Comparison of ENCODE assay signal across 8 cellular contexts in genomic region chr6:30877419-30878262, GRCh38. TPM values are rescaled to one million over a fixed set of nuclear protein-coding genes. Genes with fewer than 3 reads are reported as not detected.
DNase-seq lines count a peak whose midpoint lies in the region; ATAC-seq and TF ChIP-seq lines count a peak whose summit lies in the region.

No MANE protein-coding gene starts in this region.

- no peaks in the 10 kb centered on the region for H3K79me2 ChIP-seq in OCI-LY1 (ENCODE audit: insufficient read depth, low read length)

- DNase-seq in Calu3 (peak; percentile 97), HUDEP-2 (lab: John Stamatoyannopoulos, UW; ENCODE audit: unreplicated experiment in 76 of 76) (peak in 72 of 76 experiments; percentile 20 to 85 (median 70)), activated T-cell treated with anti-CD3 and anti-CD28 coated beads for 24 hours (ENCODE audit: low read depth) (peak; percentile 62), epithelial cell of prostate (ENCODE audit: low read depth, low spot score) (no peak)
- DNase-seq in stimulated activated CD8-positive, alpha-beta memory T cell treated with anti-CD3 and anti-CD28 coated beads, Interleukin-4, amount 100 ng/mL, for 24 hours (ENCODE audit: low read depth): peak; percentile 53

- H3K36me3 ChIP-seq in OCI-LY1 (ENCODE audit: insufficient read depth, low read length) (no peaks in the 10 kb centered on the region), muscle layer of colon (ENCODE audit: insufficient read depth, low read length) (no peaks in the 10 kb centered on the region)

- peaks cover 58% of the 10 kb centered on the region for H3K4me1 Mint-ChIP-seq in Calu3 (ENCODE audit: low read depth, unreplicated experiment)

- H3K9ac ChIP-seq in OCI-LY1 (ENCODE audit: low read length): no peak overlapping the region; the same call in 1 of the 2 replicates
- peak overlapping the region; percentile 18 for H3K9ac ChIP-seq in muscle layer of colon (ENCODE audit: low read length)

- peaks cover 24% of the 10 kb centered on the region for H3K4me1 ChIP-seq in OCI-LY1 (ENCODE audit: insufficient read depth, low read length, severe bottlenecking)
- H3K4me1 ChIP-seq in muscle layer of colon (ENCODE audit: insufficient read depth, low read length): peaks cover 14% of the 10 kb centered on the region

- ATAC-seq in GM18519 (IDR thresholded peaks at IDR 0.05; ENCODE audit: low FRiP score, unreplicated experiment): no peak

- H3K27me3 ChIP-seq in OCI-LY1 (ENCODE audit: insufficient read depth, low read length): no peaks in the 10 kb centered on the region
- no peaks in the 10 kb centered on the region for H3K27me3 ChIP-seq in muscle layer of colon (ENCODE audit: control insufficient read depth in 1 of 2, insufficient read depth in 2 of 2, low read length in 2 of 2)

- no peak overlapping the region for H3K4me3 ChIP-seq in OCI-LY1 (ENCODE audit: low read depth, low read length, poor library complexity, severe bottlenecking)
- H3K4me3 ChIP-seq in muscle layer of colon (ENCODE audit: low read depth in 1 of 2, low read length in 2 of 2): peak overlapping the region in 1 of 2 donors; percentile 35

- H3K4me3 Mint-ChIP-seq in Calu3 (ENCODE audit: low read depth, unreplicated experiment): peak overlapping the region; percentile 47

- H3K9me3 ChIP-seq in OCI-LY1 (ENCODE audit: low read length) (no peaks in the 10 kb centered on the region), muscle layer of colon (ENCODE audit: low read length) (no peaks in the 10 kb centered on the region)

- no peaks in the 10 kb centered on the region for H4K20me1 ChIP-seq in OCI-LY1 (ENCODE audit: insufficient read depth, low read length)

- H3K27ac ChIP-seq in OCI-LY1 (ENCODE audit: low read depth, low read length, poor library complexity, severe bottlenecking) (no peak overlapping the region), epithelial cell of prostate (peak overlapping the region; percentile 92), muscle layer of colon (ENCODE audit: low read depth, low read length) (peak overlapping the region; percentile 78)

- intact Hi-C loops in Calu3 (cut with micrococcal nuclease; ENCODE audit: unreplicated experiment): loop anchor here (1.0 to 2.0 kb wide), 3 partner anchors 49 to 1368 kb away; partner anchors contain the start of gene IER3

- peak overlapping the region; percentile 61 for H3K27ac Mint-ChIP-seq in Calu3 (ENCODE audit: unreplicated experiment)

- H3F3A ChIP-seq in OCI-LY1 (ENCODE audit: insufficient read depth, low read length): no peaks in the 10 kb centered on the region

- peaks cover 16% of the 10 kb centered on the region for H3K27me3 Mint-ChIP-seq in Calu3 (ENCODE audit: unreplicated experiment)

- peaks cover 21% of the 10 kb centered on the region for H3K36me3 Mint-ChIP-seq in Calu3 (ENCODE audit: insufficient read depth, unreplicated experiment)

- H2AFZ ChIP-seq in OCI-LY1 (ENCODE audit: low read length): no peak overlapping the region

- peak overlapping the region; percentile 28; the same call in 1 of the 2 replicates for H3K4me2 ChIP-seq in OCI-LY1 (ENCODE audit: low read length)

- no TSS peak for BruUV-seq in Calu3 (replicated peaks; lab: Mats Ljungman, UMichigan)

- no peaks in the 10 kb centered on the region for H3K9me2 ChIP-seq in OCI-LY1 (ENCODE audit: low read depth, low read length)

- H3K9me3 Mint-ChIP-seq in Calu3 (ENCODE audit: low read depth, unreplicated experiment): peaks cover 7% of the 10 kb centered on the region

- CTCF ChIA-PET in Calu3 (lab: Charles Lee): interaction anchor here (0.9 to 2.4 kb wide), 4 partner anchors 9 to 202 kb away, joined by 3 to 15 read pairs (median 6); no protein-coding TSS in a partner anchor

- TF ChIP-seq CTCF in Calu3 (IDR thresholded peaks at IDR 0.05; ENCODE audit: unreplicated experiment) (peak; percentile 98), OCI-LY1 (IDR thresholded peaks at IDR 0.05; ENCODE audit: low read length) (peak; percentile 95)

RNA-seq across cellular contexts. Expression of gene DDR1, which starts 6.7 kb away (rescaled TPM):
- 489 and 580 TPM in 2 replicates for total RNA-seq in Calu3 (2022)

RNA-seq across cellular contexts. Expression of gene GTF2H4, which starts 30.4 kb away (rescaled TPM):
- 70.5 and 80.0 TPM in 2 replicates for total RNA-seq in Calu3 (2022)

RNA-seq across cellular contexts. Expression of gene VARS2, which starts 36.4 kb away (rescaled TPM):
- 33.0 and 34.2 TPM in 2 replicates for total RNA-seq in Calu3 (2022)

RNA-seq across cellular contexts. Expression of gene SFTA2, which starts 54.3 kb away (rescaled TPM):
- 184 and 246 TPM in 2 replicates for total RNA-seq in Calu3 (2022)
